In genomic region chr14:45144658-45145057, GRCh38 we compare ENCODE assay signal across 17 cellular contexts. TPM values are rescaled to one million over a fixed set of nuclear protein-coding genes. Genes with fewer than 3 reads are reported as not detected.
DNase-seq lines count a peak whose midpoint lies in the region; ATAC-seq and TF ChIP-seq lines count a peak whose summit lies in the region.
"Had no signal": no experiment of that assay in that cellular context is flagged by ENCODE, and none has a peak within 500 bp of the region (broad histone marks: within the 10 kb centered on the region; RNA-seq: fewer than 3 reads in every experiment).

No MANE protein-coding gene starts in this region.

- ATAC-seq in GM21786 (IDR thresholded peaks at IDR 0.05; ENCODE audit: unreplicated experiment) = peak; percentile 63
- ATAC-seq in HG03378 (IDR thresholded peaks at IDR 0.05; ENCODE audit: unreplicated experiment) = peak; percentile 65
- no peak for ATAC-seq in stimulated activated naive CD8-positive, alpha-beta T cell treated with anti-CD3 and anti-CD28 coated beads, Interleukin-15, Interleukin-2, amounts not matched to agents 100 U/mL and 50 U/mL, for 24 hours
- ATAC-seq: CD8-positive, alpha-beta T cell; Right ventricle myocardium inferior had no signal

- H3K27ac ChIP-seq in sigmoid colon = no peak overlapping the region
- H3K27ac ChIP-seq: skin epidermis had no signal

- H3K9me3 ChIP-seq in sigmoid colon = no peaks in the 10 kb centered on the region

- DNase-seq in activated CD4-positive, alpha-beta T cell treated with anti-CD3 and anti-CD28 coated beads, Interleukin-2, amount 10 ng/mL, durations not matched to agents 24 days and 14 days = no peak
- no peak for DNase-seq in activated CD4-positive, alpha-beta T cell treated with anti-CD3 and anti-CD28 coated beads for 48 hours
- no peak for DNase-seq in sigmoid colon
- no peak for DNase-seq in stimulated activated CD4-positive, alpha-beta T cell treated with anti-CD3 and anti-CD28 coated beads, Interleukin-4, amount 100 ng/mL, for 4 hours
- DNase-seq in stimulated activated naive CD8-positive, alpha-beta T cell treated with anti-CD3 and anti-CD28 coated beads, Interleukin-15, Interleukin-2, amounts not matched to agents 100 U/mL and 50 U/mL, for 24 hours = no peak
- no peak for DNase-seq in activated T-helper 2 cell treated with anti-CD3 and anti-CD28 coated beads, Interferon-gamma antibody, Interleukin-2, Interleukin-4, amounts not matched to agents 10 μg/mL and 5 μg/mL and 100 μg/mL, durations not matched to agents 14 hours and 24 hours and 36 hours (ENCODE audit: low spot score)
- DNase-seq: activated T-cell treated with anti-CD3 and anti-CD28 coated beads, Interleukin-2, amount 50 U/mL, for 48 hours; amniotic stem cell; CD8-positive, alpha-beta T cell; head of caudate nucleus; NCI-H187 treated with DMSO at 0.1 percent for 48 hours; occipital lobe had no signal

- H3K4me3 Mint-ChIP-seq in activated CD4-positive, alpha-beta T cell treated with anti-CD3 and anti-CD28 coated beads, Interleukin-2, amount 10 ng/mL, durations not matched to agents 24 days and 14 days = no peak overlapping the region
- no peak overlapping the region for H3K4me3 Mint-ChIP-seq in activated T-helper 2 cell treated with anti-CD3 and anti-CD28 coated beads, Interferon-gamma antibody, Interleukin-2, Interleukin-4, amounts not matched to agents 10 μg/mL and 5 μg/mL and 100 μg/mL, durations not matched to agents 14 hours and 24 hours and 36 hours (ENCODE audit: low read depth)
- H3K4me3 Mint-ChIP-seq: CD8-positive, alpha-beta T cell; T-helper 2 cell treated with Interferon-gamma antibody and Interleukin-4, amounts not matched to agents 5 μg/mL and 100 μg/mL, for 36 hours had no signal

- no peaks in the 10 kb centered on the region for H3K4me1 ChIP-seq in sigmoid colon

- H3K27ac Mint-ChIP-seq in activated CD4-positive, alpha-beta T cell treated with anti-CD3 and anti-CD28 coated beads, Interleukin-2, amount 10 ng/mL, durations not matched to agents 24 days and 14 days = peak overlapping the region; percentile 45
- H3K27ac Mint-ChIP-seq in activated T-helper 2 cell treated with anti-CD3 and anti-CD28 coated beads, Interferon-gamma antibody, Interleukin-2, Interleukin-4, amounts not matched to agents 10 μg/mL and 5 μg/mL and 100 μg/mL, durations not matched to agents 14 hours and 24 hours and 36 hours = no peak overlapping the region
- H3K27ac Mint-ChIP-seq: CD8-positive, alpha-beta T cell; T-helper 2 cell treated with Interferon-gamma antibody and Interleukin-4, amounts not matched to agents 5 μg/mL and 100 μg/mL, for 36 hours had no signal

- H3K27me3 Mint-ChIP-seq in activated CD4-positive, alpha-beta T cell treated with anti-CD3 and anti-CD28 coated beads, Interleukin-2, amount 10 ng/mL, durations not matched to agents 24 days and 14 days = no peaks in the 10 kb centered on the region
- H3K27me3 Mint-ChIP-seq in activated T-helper 2 cell treated with anti-CD3 and anti-CD28 coated beads, Interferon-gamma antibody, Interleukin-2, Interleukin-4, amounts not matched to agents 10 μg/mL and 5 μg/mL and 100 μg/mL, durations not matched to agents 14 hours and 24 hours and 36 hours (ENCODE audit: low read depth) = no peaks in the 10 kb centered on the region

- H3K36me3 Mint-ChIP-seq in activated CD4-positive, alpha-beta T cell treated with anti-CD3 and anti-CD28 coated beads, Interleukin-2, amount 10 ng/mL, durations not matched to agents 24 days and 14 days (ENCODE audit: low read depth) = peaks cover 12% of the 10 kb centered on the region
- H3K36me3 Mint-ChIP-seq in activated T-helper 2 cell treated with anti-CD3 and anti-CD28 coated beads, Interferon-gamma antibody, Interleukin-2, Interleukin-4, amounts not matched to agents 10 μg/mL and 5 μg/mL and 100 μg/mL, durations not matched to agents 14 hours and 24 hours and 36 hours (ENCODE audit: low read depth) = peaks cover 24% of the 10 kb centered on the region

- H3K27me3 ChIP-seq in sigmoid colon = no peaks in the 10 kb centered on the region

- H3K4me1 Mint-ChIP-seq in activated CD4-positive, alpha-beta T cell treated with anti-CD3 and anti-CD28 coated beads, Interleukin-2, amount 10 ng/mL, durations not matched to agents 24 days and 14 days = peaks cover 19% of the 10 kb centered on the region
- H3K4me1 Mint-ChIP-seq in activated T-helper 2 cell treated with anti-CD3 and anti-CD28 coated beads, Interferon-gamma antibody, Interleukin-2, Interleukin-4, amounts not matched to agents 10 μg/mL and 5 μg/mL and 100 μg/mL, durations not matched to agents 14 hours and 24 hours and 36 hours (ENCODE audit: low read depth) = peaks cover 12% of the 10 kb centered on the region

- no peak for TF ChIP-seq EP300 in sigmoid colon (IDR thresholded peaks at IDR 0.05)

- no peaks in the 10 kb centered on the region for H3K9me3 Mint-ChIP-seq in activated CD4-positive, alpha-beta T cell treated with anti-CD3 and anti-CD28 coated beads, Interleukin-2, amount 10 ng/mL, durations not matched to agents 24 days and 14 days
- no peaks in the 10 kb centered on the region for H3K9me3 Mint-ChIP-seq in activated T-helper 2 cell treated with anti-CD3 and anti-CD28 coated beads, Interferon-gamma antibody, Interleukin-2, Interleukin-4, amounts not matched to agents 10 μg/mL and 5 μg/mL and 100 μg/mL, durations not matched to agents 14 hours and 24 hours and 36 hours
- H3K9me3 Mint-ChIP-seq: CD8-positive, alpha-beta T cell; T-helper 2 cell treated with Interferon-gamma antibody and Interleukin-4, amounts not matched to agents 5 μg/mL and 100 μg/mL, for 36 hours had no signal

- intact Hi-C loops in activated CD4-positive, alpha-beta T cell treated with anti-CD3 and anti-CD28 coated beads, Interleukin-2, amount 10 ng/mL, durations not matched to agents 24 days and 14 days (cut with micrococcal nuclease) = no loop called here
- intact Hi-C loops in sigmoid colon (cut with DNase I) = no loop called here
- intact Hi-C loops in activated T-helper 2 cell treated with anti-CD3 and anti-CD28 coated beads, Interferon-gamma antibody, Interleukin-2, Interleukin-4, amounts not matched to agents 10 μg/mL and 5 μg/mL and 100 μg/mL, durations not matched to agents 14 hours and 24 hours and 36 hours (cut with micrococcal nuclease) = no loop called here

- H3K36me3 ChIP-seq in sigmoid colon = no peaks in the 10 kb centered on the region

- H3K4me3 ChIP-seq in sigmoid colon = no peak overlapping the region
- H3K4me3 ChIP-seq: skin epidermis had no signal

- no peak for TF ChIP-seq CTCF in sigmoid colon (IDR thresholded peaks at IDR 0.05)

- no peak for TF ChIP-seq POLR2A in sigmoid colon (IDR thresholded peaks at IDR 0.05)

RNA-seq across cellular contexts. Expression of gene FANCM, which starts 8.9 kb away (rescaled TPM):
- 16.5 and 21.0 TPM in 2 replicates for total RNA-seq in activated CD4-positive, alpha-beta T cell treated with anti-CD3 and anti-CD28 coated beads, Interleukin-2, amount 10 ng/mL, durations not matched to agents 24 days and 14 days
- 1 to 10 TPM; 2.8 to 6.8 (median 4.3) TPM for total RNA-seq in sigmoid colon
- polyA plus RNA-seq in sigmoid colon = 1 to 10 TPM in 2 of 3 donors, under 1 TPM in 1; 0.46 to 2.5 (median 2.4) TPM
- total RNA-seq in activated T-helper 2 cell treated with anti-CD3 and anti-CD28 coated beads, Interferon-gamma antibody, Interleukin-2, Interleukin-4, amounts not matched to agents 10 μg/mL and 5 μg/mL and 100 μg/mL, durations not matched to agents 14 hours and 24 hours and 36 hours = 14.4 and 14.5 TPM in 2 replicates

RNA-seq across cellular contexts. Expression of gene FKBP3, which starts 10.4 kb away (rescaled TPM):
- 62.4 and 65.4 TPM in 2 replicates for total RNA-seq in activated CD4-positive, alpha-beta T cell treated with anti-CD3 and anti-CD28 coated beads, Interleukin-2, amount 10 ng/mL, durations not matched to agents 24 days and 14 days
- 10 to 100 TPM; 32.6 to 68.0 (median 56.8) TPM for total RNA-seq in sigmoid colon
- polyA plus RNA-seq in sigmoid colon = 100 to 1,000 TPM in 1 of 3 donors, 10 to 100 TPM in 2; 71.5 to 113 (median 78.1) TPM
- total RNA-seq in activated T-helper 2 cell treated with anti-CD3 and anti-CD28 coated beads, Interferon-gamma antibody, Interleukin-2, Interleukin-4, amounts not matched to agents 10 μg/mL and 5 μg/mL and 100 μg/mL, durations not matched to agents 14 hours and 24 hours and 36 hours = 78.7 and 79.1 TPM in 2 replicates
